ENCODE assay signal across 8 cellular contexts in genomic region chr2:191152841-191153240, GRCh38. TPM values are rescaled to one million over a fixed set of nuclear protein-coding genes. Genes with fewer than 3 reads are reported as not detected.
A peak's percentile ranks its signal among the peaks of the same experiment; 100 is the strongest.
DNase-seq lines count a peak whose midpoint lies in the region; ATAC-seq, FAIRE-seq and TF ChIP-seq lines count a peak whose summit lies in the region.
"Had no signal": no experiment of that assay in that cellular context is flagged by ENCODE, and none has a peak within 500 bp of the region (broad histone marks: within the 10 kb centered on the region; RNA-seq: fewer than 3 reads in every experiment).

No MANE protein-coding gene starts in this region.

- no peak overlapping the region for H3K4me3 ChIP-seq in adipocyte (ENCODE audit: low read length)

- peaks cover 9% of the 10 kb centered on the region for H3K4me1 Mint-ChIP-seq in memory B cell

- H3K36me3 Mint-ChIP-seq in memory B cell, result no peaks in the 10 kb centered on the region

- no peak for TF ChIP-seq POLR2A in GM12891 (IDR thresholded peaks at IDR 0.05; ENCODE audit: low read depth, low read length)

- CTCF ChIA-PET in HEK293T (lab: Yijun Ruan, JAX), result no interaction called here

- no peak overlapping the region for H3K9ac ChIP-seq in adipocyte (ENCODE audit: low read length)

- H3K4me3 Mint-ChIP-seq in memory B cell, result no peak overlapping the region

- H3K9me3 Mint-ChIP-seq in memory B cell, result no peaks in the 10 kb centered on the region

- H3K9me3 ChIP-seq in adipocyte (ENCODE audit: control insufficient read depth, low read length), result no peaks in the 10 kb centered on the region

- H3K27me3 ChIP-seq in adipocyte (replicated peaks; ENCODE audit: control insufficient read depth, insufficient read depth, low read length), result no peaks in the 10 kb centered on the region

- DNase-seq in GM12891 (ENCODE audit: insufficient read length, low spot score) (no peak), HS-5 (ENCODE audit: low read depth) (peak; percentile 61), adipocyte (ENCODE audit: low read depth) (peak; percentile 27), memory B cell (ENCODE audit: low spot score in 2 of 2) (no peak), HEK293T (ENCODE audit: extremely low spot score) (no peak), inferior parietal cortex (ENCODE audit: extremely low spot score) (no peak)
- DNase-seq in activated effector memory CD4-positive, alpha-beta T cell treated with Interleukin-2 at 50 U/mL for 16 hours, result no peak
- DNase-seq: amygdala had no signal

- POLR2A ChIA-PET in HEK293T (lab: Yijun Ruan, JAX), result no interaction called here

- peaks cover 6% of the 10 kb centered on the region for H3K27me3 Mint-ChIP-seq in memory B cell

- peak; percentile 71 for FAIRE-seq in GM12891 (lab: Jason Lieb, UNC)

- H3K36me3 ChIP-seq in adipocyte (ENCODE audit: control insufficient read depth, insufficient read depth, low read length, severe bottlenecking), result no peaks in the 10 kb centered on the region

- peak overlapping the region; percentile 88 for H3K27ac Mint-ChIP-seq in memory B cell

- H3K4me1 ChIP-seq in adipocyte (ENCODE audit: control insufficient read depth, insufficient read depth, low read length), result peaks cover 8% of the 10 kb centered on the region

- no peak for ATAC-seq in memory B cell (ENCODE audit: low read depth)

TF ChIP-seq in GM12891, 5 proteins besides CTCF, POLR2A, EP300 and RAD21:
- TF ChIP-seq POLR2AphosphoS5 (IDR thresholded peaks at IDR 0.05; ENCODE audit: low read depth, low read length) (no peak), POU2F2 (IDR thresholded peaks at IDR 0.05; ENCODE audit: low read depth, low read length) (no peak), TAF1 (IDR thresholded peaks at IDR 0.05; ENCODE audit: low read depth, low read length) (no peak), SPI1 (IDR thresholded peaks at IDR 0.05; ENCODE audit: low read depth, low read length) (peak; percentile 72), PAX5 (IDR thresholded peaks at IDR 0.05; ENCODE audit: insufficient read depth, low read length, severe bottlenecking) (no peak)

TF ChIP-seq in HEK293T, 16 proteins besides CTCF, POLR2A, EP300 and RAD21:
- no peak for TF ChIP-seq SUZ12 (IDR thresholded peaks at IDR 0.05)
- TF ChIP-seq SP1 (IDR thresholded peaks at IDR 0.05), result no peak
- TF ChIP-seq ZNF384 (IDR thresholded peaks at IDR 0.05), result no peak
- TF ChIP-seq CTBP1 (IDR thresholded peaks at IDR 0.05; ENCODE audit: borderline replicate concordance), result no peak
- TF ChIP-seq LEF1 (IDR thresholded peaks at IDR 0.05; ENCODE audit: borderline replicate concordance), result no peak
- TF ChIP-seq HDGF (IDR thresholded peaks at IDR 0.05; ENCODE audit: borderline replicate concordance), result no peak
- TF ChIP-seq NFRKB (IDR thresholded peaks at IDR 0.05), result no peak
- TF ChIP-seq L3MBTL2 (conservative IDR thresholded peaks at IDR 0.05), result no peak
- no peak for TF ChIP-seq TARDBP (IDR thresholded peaks at IDR 0.05)

RNA-seq across cellular contexts. Expression of gene STAT4, which starts 2.0 kb away (rescaled TPM):
- polyA plus RNA-seq in GM12891 (2012; ENCODE audit: low read depth, missing spikeins), result 1.8 TPM

Comparison
In these comparisons a context has a peak if more than half of its experiments do, and no peak if none do; other contexts are left out.
1. DNase-seq: peak in HS-5 (single experiment) and adipocyte (single experiment); none in GM12891 (single experiment), memory B cell (0 of 2), HEK293T (single experiment), activated effector memory CD4-positive, alpha-beta T cell treated with Interleukin-2 at 50 U/mL for 16 hours (single experiment) and inferior parietal cortex (single experiment).